In genomic region chr2:111116843-111117665, GRCh38 we compare ENCODE assay signal across 8 cellular contexts. TPM values are rescaled to one million over a fixed set of nuclear protein-coding genes. Genes with fewer than 3 reads are reported as not detected.
A peak's percentile ranks its signal among the peaks of the same experiment; 100 is the strongest.
DNase-seq lines count a peak whose midpoint lies in the region; ATAC-seq lines count a peak whose summit lies in the region.

No MANE protein-coding gene starts in this region.

- H3K36me3 ChIP-seq in NT2/D1 (ENCODE audit: insufficient read depth, insufficient read length, low read length): no peaks in the 10 kb centered on the region

- H3K9ac ChIP-seq in NT2/D1 (ENCODE audit: insufficient read length, low read depth): peak overlapping the region; percentile 66

- DNase-seq in Caki2 (ENCODE audit: low read depth): peak; percentile 83
- peak; percentile 69 for DNase-seq in HT1080 (ENCODE audit: low read depth)
- DNase-seq in NT2/D1 (ENCODE audit: low read depth, low spot score): peak; percentile 83
- DNase-seq in activated T-cell treated with anti-CD3 and anti-CD28 coated beads for 1 hour (ENCODE audit: low read depth): peak; percentile 50
- DNase-seq in epidermal melanocyte (ENCODE audit: insufficient read length, low spot score): peak; percentile 90
- DNase-seq in midbrain (lab: John Stamatoyannopoulos, UW): peak; percentile 79
- DNase-seq in stimulated activated CD8-positive, alpha-beta memory T cell treated with anti-CD3 and anti-CD28 coated beads, Interleukin-15, amount 100 ng/mL, for 1 hour (ENCODE audit: low read depth): peak; percentile 38

- no peak for ATAC-seq in HG02981 (IDR thresholded peaks at IDR 0.05; ENCODE audit: unreplicated experiment)

- H3K4me1 ChIP-seq in NT2/D1 (ENCODE audit: insufficient read depth, insufficient read length): no peaks in the 10 kb centered on the region

- peak overlapping the region; percentile 67 for H3K4me3 ChIP-seq in NT2/D1 (ENCODE audit: insufficient read length, low read depth)

- no peaks in the 10 kb centered on the region for H3K9me3 ChIP-seq in NT2/D1 (ENCODE audit: insufficient read depth, low read length)

- in situ Hi-C loops in Caki2 (cut with HindIII; ENCODE audit: low pct_unique_long_range_greater_than_20kb, low sequenced_read_pairs): no loop called here

- peaks cover 80% of the 10 kb centered on the region for H3K27me3 ChIP-seq in NT2/D1 (ENCODE audit: insufficient read depth, insufficient read length)

RNA-seq across cellular contexts. Expression of gene BCL2L11, which starts 3.7 kb away (rescaled TPM):
- 4.6 and 10.0 TPM in 2 replicates for total RNA-seq in Caki2 (2014; rRNA removed; shearing (Covaris generic); ENCODE audit: low replicate concordance)
- 2.5 and 5.4 TPM in 2 replicates for total RNA-seq in HT1080 (2014; rRNA removed; shearing (Covaris generic))
- polyA plus RNA-seq in HT1080 (2015; cell fraction: cytosol; rRNA removed): 4.8 and 6.9 TPM in 2 replicates
- polyA plus RNA-seq in HT1080 (2015; cell fraction: nucleus; rRNA removed): 4.6 and 5.5 TPM in 2 replicates

Comparison
In these comparisons a context has a peak if more than half of its experiments do, and no peak if none do; other contexts are left out.
1. DNase-seq: peak in every context shown above with its lines; median percentile 90 in epidermal melanocyte; 83 in Caki2; 83 in NT2/D1; 79 in midbrain; 69 in HT1080; 50 in activated T-cell treated with anti-CD3 and anti-CD28 coated beads for 1 hour; 38 in stimulated activated CD8-positive, alpha-beta memory T cell treated with anti-CD3 and anti-CD28 coated beads, Interleukin-15, amount 100 ng/mL, for 1 hour.